In the genomic region with DNA sequence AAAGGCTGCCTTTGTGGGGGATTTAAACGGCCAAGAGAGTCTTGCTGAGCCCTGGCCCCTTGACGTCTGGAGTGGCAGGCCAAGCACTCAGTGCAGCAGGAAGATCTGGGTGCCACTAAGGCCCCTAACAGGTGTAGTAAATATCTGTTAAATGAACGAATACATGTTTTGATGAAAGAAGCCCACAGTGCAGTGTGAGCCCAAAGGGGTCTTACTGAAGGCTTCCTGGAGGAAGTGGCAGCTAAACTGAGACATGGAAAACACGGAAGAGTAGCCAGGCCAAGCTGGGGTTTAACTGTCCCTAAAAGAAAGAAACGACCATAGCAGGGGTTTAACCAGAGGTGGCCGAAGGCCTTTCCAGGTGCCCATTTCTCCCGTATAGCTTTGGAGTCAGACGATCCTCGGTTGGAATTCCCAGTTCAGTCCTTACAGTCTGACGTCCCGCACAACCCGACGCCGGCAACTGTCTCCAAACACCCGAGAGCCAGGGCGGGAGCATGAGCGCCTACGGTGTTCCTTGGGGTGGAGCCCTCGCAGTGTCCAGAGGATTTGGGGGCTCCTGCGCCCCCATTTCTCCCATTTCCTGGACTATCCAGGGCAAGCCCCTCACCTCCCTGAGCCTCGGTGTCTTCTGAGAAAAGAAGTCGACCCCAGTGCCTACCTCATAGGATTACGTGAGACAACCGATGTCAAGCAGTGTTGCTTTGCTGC, we compare ENCODE assay signal across 9 cellular contexts. TPM values are rescaled to one million over a fixed set of nuclear protein-coding genes. Genes with fewer than 3 reads are reported as not detected.
A peak's percentile ranks its signal among the peaks of the same experiment; 100 is the strongest.
DNase-seq lines count a peak whose midpoint lies in the region; ATAC-seq and TF ChIP-seq lines count a peak whose summit lies in the region.
"Had no signal": no experiment of that assay in that cellular context is flagged by ENCODE, and none has a peak within 500 bp of the region (broad histone marks: within the 10 kb centered on the region; RNA-seq: fewer than 3 reads in every experiment).

No MANE protein-coding gene starts in this region.

- no peak for TF ChIP-seq CTCF in DOHH2 (IDR thresholded peaks at IDR 0.05; ENCODE audit: low read depth, low read length, poor library complexity, severe bottlenecking)
- no peak for TF ChIP-seq CTCF in OCI-LY3 (IDR thresholded peaks at IDR 0.05; ENCODE audit: low read depth, low read length)
- TF ChIP-seq CTCF in endothelial cell (IDR thresholded peaks at IDR 0.05; ENCODE audit: unreplicated experiment) = no peak
- TF ChIP-seq CTCF in nephron progenitor cell (IDR thresholded peaks at IDR 0.05) = no peak

- H3K27ac ChIP-seq in DOHH2 (ENCODE audit: low read depth, low read length) (no peak overlapping the region), OCI-LY3 (ENCODE audit: low read length) (peak overlapping the region; percentile 17; the same call in 1 of the 2 replicates)

- H3K4me3 ChIP-seq in DOHH2 (ENCODE audit: low read length) (peak overlapping the region; percentile 85), OCI-LY3 (ENCODE audit: low read length) (peak overlapping the region; percentile 90)

- no peaks in the 10 kb centered on the region for H3K9me2 ChIP-seq in DOHH2 (replicated peaks; ENCODE audit: control insufficient read depth, low read length)

- H3K36me3 ChIP-seq in DOHH2 (ENCODE audit: control insufficient read depth, low read length) = no peaks in the 10 kb centered on the region
- H3K36me3 ChIP-seq in OCI-LY3 (replicated peaks; ENCODE audit: low read depth, low read length) = no peaks in the 10 kb centered on the region

- ATAC-seq in HG03378 (IDR thresholded peaks at IDR 0.05; ENCODE audit: unreplicated experiment) = no peak
- no peak for ATAC-seq in GM21786 (IDR thresholded peaks at IDR 0.05; ENCODE audit: unreplicated experiment)
- no peak for ATAC-seq in HG03159 (IDR thresholded peaks at IDR 0.05; ENCODE audit: unreplicated experiment)

- H3K9ac ChIP-seq in OCI-LY3 (ENCODE audit: low read length) = peak overlapping the region; percentile 79

- H3K27me3 Mint-ChIP-seq in endothelial cell (ENCODE audit: unreplicated experiment) = peaks cover 9% of the 10 kb centered on the region
- H3K27me3 Mint-ChIP-seq in nephron progenitor cell (ENCODE audit: low read depth, poor library complexity) = peaks cover 49% of the 10 kb centered on the region

- H3K9me3 Mint-ChIP-seq in endothelial cell (ENCODE audit: unreplicated experiment) (no peaks in the 10 kb centered on the region), nephron progenitor cell (no peaks in the 10 kb centered on the region)

- 0 out of 2 replicates have a peak, but pooled peaks cover 3% of the 10 kb centered on the region for H3F3A ChIP-seq in DOHH2 (ENCODE audit: control insufficient read depth, insufficient read depth)

- H3K9me3 ChIP-seq in DOHH2 (ENCODE audit: control insufficient read depth, insufficient read depth, low read length) (no peaks in the 10 kb centered on the region), OCI-LY3 (ENCODE audit: insufficient read depth, low read length) (no peaks in the 10 kb centered on the region)

- H4K20me1 ChIP-seq in DOHH2 (ENCODE audit: control insufficient read depth, insufficient read depth, low read depth, low read length) (no peaks in the 10 kb centered on the region), OCI-LY3 (ENCODE audit: insufficient read depth, low read length) (peaks cover 1% of the 10 kb centered on the region; the same call in 1 of the 2 replicates)

- H3K4me1 ChIP-seq in DOHH2 (ENCODE audit: control insufficient read depth, low read length) = peaks cover 17% of the 10 kb centered on the region
- H3K4me1 ChIP-seq in OCI-LY3 (ENCODE audit: low read length) = peaks cover 27% of the 10 kb centered on the region

- peak overlapping the region; percentile 92 for H3K4me2 ChIP-seq in DOHH2 (ENCODE audit: low read length)
- H3K4me2 ChIP-seq in OCI-LY3 (ENCODE audit: low read length) = peak overlapping the region; percentile 95

- peak; percentile 18 for DNase-seq in endothelial cell (ENCODE audit: low spot score)
- DNase-seq in nephron progenitor cell = no peak
- DNase-seq in Kasumi-1 (lab: John Stamatoyannopoulos, UW) = no peak

- H3K4me3 Mint-ChIP-seq in endothelial cell (ENCODE audit: unreplicated experiment) (peak overlapping the region; percentile 91), nephron progenitor cell (peak overlapping the region; percentile 89)

- H3K4me1 Mint-ChIP-seq in endothelial cell (ENCODE audit: unreplicated experiment) (peaks cover 8% of the 10 kb centered on the region), nephron progenitor cell (peaks cover 27% of the 10 kb centered on the region)

- H3K36me3 Mint-ChIP-seq in endothelial cell (ENCODE audit: low read depth, unreplicated experiment) (no peaks in the 10 kb centered on the region), nephron progenitor cell (ENCODE audit: low read depth) (no peaks in the 10 kb centered on the region)

- peaks cover 20% of the 10 kb centered on the region for H3K27me3 ChIP-seq in DOHH2 (ENCODE audit: control insufficient read depth, low read length)
- H3K27me3 ChIP-seq in OCI-LY3 (ENCODE audit: low read depth, low read length) = 0 out of 2 replicates have a peak, but pooled peaks cover 5% of the 10 kb centered on the region

- no peak overlapping the region for H3K27ac Mint-ChIP-seq in endothelial cell (ENCODE audit: unreplicated experiment)
- no peak overlapping the region for H3K27ac Mint-ChIP-seq in nephron progenitor cell

- peaks cover 15% of the 10 kb centered on the region for H3K79me2 ChIP-seq in DOHH2 (ENCODE audit: control insufficient read depth, low read length)
- peaks cover 26% of the 10 kb centered on the region for H3K79me2 ChIP-seq in OCI-LY3 (ENCODE audit: low read length)

- peak overlapping the region; percentile 97 for H2AFZ ChIP-seq in OCI-LY3 (ENCODE audit: low read depth, low read length)

RNA-seq across cellular contexts. Expression of a gene that starts 0.9 kb away (rescaled TPM):
- 3.0 TPM for total RNA-seq in endothelial cell (ENCODE audit: unreplicated experiment)

RNA-seq across cellular contexts. Expression of a gene that starts 25.9 kb away (rescaled TPM):
- 1.6 TPM for total RNA-seq in endothelial cell (ENCODE audit: unreplicated experiment)
- total RNA-seq: HT1080 had no signal
